Comparison of ENCODE assay signal across 11 cellular contexts in the genomic region with DNA sequence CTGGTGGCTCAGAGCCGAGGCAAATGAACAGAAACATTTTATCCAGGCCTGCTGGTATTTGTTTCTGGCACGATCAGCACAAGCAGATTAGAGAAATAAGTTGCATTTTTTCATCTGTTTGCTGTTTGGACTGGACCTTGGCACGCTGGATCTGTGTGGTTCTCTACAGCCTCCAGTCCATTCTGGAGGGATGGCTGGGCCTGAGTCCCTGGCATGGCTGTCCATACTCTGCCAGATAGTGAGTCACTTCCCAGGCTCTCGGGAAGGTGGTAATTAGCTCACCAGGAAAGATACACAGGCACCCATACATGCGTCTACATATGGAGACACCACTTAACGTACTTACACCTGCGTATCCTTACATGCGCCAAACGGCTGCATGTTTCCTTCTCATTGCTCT.
A peak's percentile ranks its signal among the peaks of the same experiment; 100 is the strongest.
DNase-seq lines count a peak whose midpoint lies in the region; ATAC-seq, FAIRE-seq and TF ChIP-seq lines count a peak whose summit lies in the region.
"Had no signal": no experiment of that assay in that cellular context is flagged by ENCODE, and none has a peak within 500 bp of the region (broad histone marks: within the 10 kb centered on the region; RNA-seq: fewer than 3 reads in every experiment).

No MANE protein-coding gene starts in this region.

- no peaks in the 10 kb centered on the region for H3K27me3 ChIP-seq in endothelial cell of umbilical vein (ENCODE audit: control insufficient read depth in 2 of 2, insufficient read depth in 2 of 2, low read length in 2 of 2)

- peak; percentile 74 for FAIRE-seq in endothelial cell of umbilical vein (lab: Jason Lieb, UNC)

- H3K9me3 ChIP-seq in endothelial cell of umbilical vein (replicated peaks; ENCODE audit: control insufficient read depth, insufficient read depth, low read length) (no peaks in the 10 kb centered on the region), mesodermal cell (ENCODE audit: control insufficient read depth, low read length) (no peaks in the 10 kb centered on the region)

- dilution Hi-C loops in endothelial cell of umbilical vein (cut with MboI; ENCODE audit: extremely low pct_ligation_motif_present, low sequenced_read_pairs), result no loop called here

- no peak for TF ChIP-seq POLR2A in endothelial cell of umbilical vein (IDR thresholded peaks at IDR 0.05; ENCODE audit: low read depth, low read length)

- H3K4me3 ChIP-seq in AG04449 (ENCODE audit: low read depth, low read length), result no peak overlapping the region
- H3K4me3 ChIP-seq in endothelial cell of umbilical vein (replicated peaks in 1 of 3; ENCODE audit: insufficient read depth in 1 of 3, low read depth in 1 of 3, low read length in 3 of 3), result no peak overlapping the region
- H3K4me3 ChIP-seq in mesodermal cell (ENCODE audit: extremely low read depth, insufficient read depth, low read length, poor library complexity, severe bottlenecking), result no peak overlapping the region

- TF ChIP-seq CTCF in AG04449 (IDR thresholded peaks at IDR 0.05; ENCODE audit: insufficient read depth, low read length, missing control alignments) (no peak), endothelial cell of umbilical vein (IDR thresholded peaks at IDR 0.05; ENCODE audit: extremely low read depth in 1 of 2, insufficient read depth in 1 of 2, low read depth in 1 of 2, low read length in 2 of 2) (no peak)

- H3K9ac ChIP-seq in endothelial cell of umbilical vein (replicated peaks; ENCODE audit: extremely low read depth, insufficient read depth, low read length), result peak overlapping the region; percentile 34

- intact Hi-C loops in endothelial cell of umbilical vein (cut with micrococcal nuclease), result loop anchor here (2.0 kb wide), 1 partner anchor 23 kb away; no protein-coding TSS in a partner anchor

- peak overlapping the region; percentile 66 for H3K27ac ChIP-seq in endothelial cell of umbilical vein (ENCODE audit: insufficient read depth, low read depth, low read length)
- peak overlapping the region; percentile 77 for H3K27ac ChIP-seq in mesodermal cell (ENCODE audit: low read depth, low read length, severe bottlenecking)

- no peaks in the 10 kb centered on the region for H4K20me1 ChIP-seq in endothelial cell of umbilical vein (replicated peaks; ENCODE audit: control insufficient read depth, extremely low read depth, insufficient read depth, low read length)

- 93 to 94% methylated on average over 8 to 9 of the region's 9 CpGs for WGBS in mesodermal cell (ENCODE audit: insufficient coverage in 2 of 2), 2 experiments

- no peak overlapping the region for H3K4me2 ChIP-seq in endothelial cell of umbilical vein (ENCODE audit: insufficient read depth, low read length)

- no peak for ATAC-seq in GM18517 (IDR thresholded peaks at IDR 0.05; ENCODE audit: unreplicated experiment)
- ATAC-seq in GM18867 (IDR thresholded peaks at IDR 0.05; ENCODE audit: unreplicated experiment), result no peak
- ATAC-seq in GM21367 (IDR thresholded peaks at IDR 0.05; ENCODE audit: unreplicated experiment), result no peak

- H3K4me1 ChIP-seq in endothelial cell of umbilical vein (ENCODE audit: control insufficient read depth, extremely low read depth, insufficient read depth, low read length) (peaks cover 13% of the 10 kb centered on the region), mesodermal cell (ENCODE audit: control insufficient read depth, insufficient read depth, low read length, poor library complexity, severe bottlenecking) (peaks cover 17% of the 10 kb centered on the region)

- CTCF ChIA-PET in AG04449 (lab: Yijun Ruan, JAX) (interaction anchor here (1.5 kb wide), 1 partner anchor 11 kb away, joined by 3 read pairs; no protein-coding TSS in a partner anchor), endothelial cell of umbilical vein (lab: Charles Lee) (interaction anchor here (0.9 to 1.3 kb wide), 2 partner anchors 11 to 79 kb away, joined by 3 read pairs; a partner anchor contains a TSS)

- peak overlapping the region; percentile 68 for H2AFZ ChIP-seq in endothelial cell of umbilical vein (ENCODE audit: low read depth, low read length)

- H3K9me1 ChIP-seq in endothelial cell of umbilical vein (replicated peaks; ENCODE audit: control insufficient read depth, extremely low read depth, insufficient read depth, low read length), result no peaks in the 10 kb centered on the region

- no peaks in the 10 kb centered on the region for H3K79me2 ChIP-seq in endothelial cell of umbilical vein (ENCODE audit: control insufficient read depth, insufficient read depth, low read length)

- POLR2A ChIA-PET in AG04449 (lab: Yijun Ruan, JAX), result no interaction called here
- POLR2A ChIA-PET in endothelial cell of umbilical vein (lab: Charles Lee), result interaction anchor here (0.8 kb wide), 1 partner anchor 30 kb away, joined by 3 read pairs; no protein-coding TSS in a partner anchor

- DNase-seq in AG04449 (ENCODE audit: low read depth, low spot score) (peak; percentile 36), LHCN-M2 (ENCODE audit: low read depth) (peak; percentile 41), endothelial cell of umbilical vein (ENCODE audit: low read depth, low spot score) (peak; percentile 23)
- no peak for DNase-seq in effector CD4-positive, alpha-beta T cell
- DNase-seq: activated CD4-positive, alpha-beta T cell treated with anti-CD3 and anti-CD28 coated beads, Interleukin-2, amount 10 ng/mL, durations not matched to agents 7 days and 5 days; CD8-positive, alpha-beta memory T cell; NCI-H774 had no signal

- no peaks in the 10 kb centered on the region for H3K36me3 ChIP-seq in endothelial cell of umbilical vein (ENCODE audit: control insufficient read depth in 2 of 2, extremely low read depth in 1 of 2, insufficient read depth in 2 of 2, low read length in 2 of 2)
- no peaks in the 10 kb centered on the region for H3K36me3 ChIP-seq in mesodermal cell (ENCODE audit: control insufficient read depth, insufficient read depth, low read length)

- no TSS peak for BruUV-seq in endothelial cell of umbilical vein (replicated peaks; lab: Mats Ljungman, UMichigan)

TF ChIP-seq in endothelial cell of umbilical vein, 7 proteins besides CTCF, POLR2A, EP300 and RAD21:
- TF ChIP-seq EZH2 (IDR thresholded peaks at IDR 0.05; ENCODE audit: borderline replicate concordance, low read depth, low read length, severe bottlenecking), result no peak
- no peak for TF ChIP-seq JUN (IDR thresholded peaks at IDR 0.05; ENCODE audit: borderline replicate concordance, insufficient read depth, insufficient read length, low read depth)
- TF ChIP-seq POLR2AphosphoS5 (IDR thresholded peaks at IDR 0.05; ENCODE audit: insufficient read depth, low read depth, low read length), result no peak
- TF ChIP-seq GATA2 (IDR thresholded peaks at IDR 0.05; ENCODE audit: insufficient read depth, insufficient read length, low read depth, low read length), result no peak
- TF ChIP-seq MYC (IDR thresholded peaks at IDR 0.05; ENCODE audit: low read depth, low read length), result no peak
- TF ChIP-seq FOS (IDR thresholded peaks at IDR 0.05; ENCODE audit: borderline replicate concordance, insufficient read depth, low read length), result no peak
- TF ChIP-seq, protein P1, sequence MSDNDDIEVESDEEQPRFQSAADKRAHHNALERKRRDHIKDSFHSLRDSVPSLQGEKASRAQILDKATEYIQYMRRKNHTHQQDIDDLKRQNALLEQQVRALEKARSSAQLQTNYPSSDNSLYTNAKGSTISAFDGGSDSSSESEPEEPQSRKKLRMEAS (IDR thresholded peaks at IDR 0.05; ENCODE audit: insufficient read depth, insufficient read length), result no peak
